In the genomic region with DNA sequence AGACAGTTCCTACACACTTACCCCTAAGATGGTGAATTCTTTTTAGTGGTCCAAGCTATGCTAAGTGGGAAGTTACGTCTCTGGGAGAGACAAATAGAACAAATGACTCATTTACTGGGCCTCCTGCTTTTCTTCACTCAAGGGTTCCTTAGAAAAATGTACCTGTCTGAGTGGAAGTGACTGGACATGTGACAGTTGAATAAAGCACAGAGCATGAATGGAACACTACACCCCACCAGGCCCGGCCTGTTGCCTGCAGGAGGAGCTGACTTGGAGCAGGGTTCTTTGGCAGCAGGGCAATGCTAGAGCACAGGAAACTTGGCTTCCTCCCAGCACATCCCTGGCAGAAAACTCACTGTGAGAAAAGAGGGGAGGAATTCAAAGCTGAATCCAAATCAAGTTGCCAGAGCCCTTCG, we compare ENCODE assay signal across 8 cellular contexts.
DNase-seq lines count a peak whose midpoint lies in the region; ATAC-seq and TF ChIP-seq lines count a peak whose summit lies in the region.
"Had no signal": no experiment of that assay in that cellular context is flagged by ENCODE, and none has a peak within 500 bp of the region (broad histone marks: within the 10 kb centered on the region; RNA-seq: fewer than 3 reads in every experiment).

No MANE protein-coding gene starts in this region.

- peak; percentile 47 for ATAC-seq in lung (ENCODE audit: insufficient read depth, low FRiP score)
- no peak for ATAC-seq in GM18861 (IDR thresholded peaks at IDR 0.05; ENCODE audit: unreplicated experiment)
- ATAC-seq in HG03045 (IDR thresholded peaks at IDR 0.05; ENCODE audit: unreplicated experiment) = no peak

- H3K4me1 ChIP-seq in lung (ENCODE audit: control insufficient read depth in 2 of 2, insufficient read depth in 2 of 2, low read length in 2 of 2) = peaks cover 0 to 3% of the 10 kb centered on the region in 2 donors
- H3K4me1 ChIP-seq in transverse colon = peaks cover 0 to 26% (median 8%) of the 10 kb centered on the region in 4 donors

- H3K9me3 ChIP-seq in lung (ENCODE audit: control insufficient read depth in 2 of 2, insufficient read depth in 1 of 2, low read length in 1 of 2) (no peaks in the 10 kb centered on the region), transverse colon (no peaks in the 10 kb centered on the region)

- TF ChIP-seq CTCF in endothelial cell (IDR thresholded peaks at IDR 0.05; ENCODE audit: unreplicated experiment) (no peak), lung (IDR thresholded peaks at IDR 0.05; ENCODE audit: control extremely low read depth, extremely low read depth) (no peak), transverse colon (IDR thresholded peaks at IDR 0.05) (no peak)

- H3K36me3 ChIP-seq in lung (ENCODE audit: control insufficient read depth in 2 of 2, insufficient read depth in 2 of 2, low read length in 2 of 2) (no peaks in the 10 kb centered on the region), transverse colon (no peaks in the 10 kb centered on the region)

- no peaks in the 10 kb centered on the region for H3K27me3 Mint-ChIP-seq in endothelial cell (ENCODE audit: unreplicated experiment)

- in situ Hi-C loops in transverse colon (cut with MboI; ENCODE audit: low pct_ligation_motif_present in 1 of 4, low pct_unique_long_range_greater_than_20kb in 1 of 4, low sequenced_read_pairs in 3 of 4) = no loop called here

- peak; percentile 74 for TF ChIP-seq EP300 in transverse colon (IDR thresholded peaks at IDR 0.05; ENCODE audit: low read depth)

- H3K27ac Mint-ChIP-seq in endothelial cell (ENCODE audit: unreplicated experiment) = no peak overlapping the region

- peak; percentile 76 to 91 for DNase-seq in NCI-H446 (lab: John Stamatoyannopoulos, UW)
- peak; percentile 10 for DNase-seq in endothelial cell (ENCODE audit: low spot score)
- peak; percentile 52 for DNase-seq in lung (ENCODE audit: low spot score)
- DNase-seq in transverse colon = peak; percentile 44
- DNase-seq in mesenteric fat pad (ENCODE audit: low spot score) = no peak
- DNase-seq: activated CD4-positive, CD25-positive, alpha-beta regulatory T cell had no signal

- peaks cover 6% of the 10 kb centered on the region for H3K4me1 Mint-ChIP-seq in endothelial cell (ENCODE audit: unreplicated experiment)

- H3K27ac ChIP-seq in lung (ENCODE audit: low read depth in 1 of 2, low read length in 1 of 2) (no peak overlapping the region), transverse colon (peak overlapping the region in 2 of 4 donors; percentile 23 to 28)

- intact Hi-C loops in transverse colon (cut with DNase I; ENCODE audit: low total_unique reads) = no loop called here

- H3K27me3 ChIP-seq in lung (ENCODE audit: control insufficient read depth, insufficient read depth) = no peaks in the 10 kb centered on the region
- no peaks in the 10 kb centered on the region for H3K27me3 ChIP-seq in transverse colon

- H3K9me3 Mint-ChIP-seq in endothelial cell (ENCODE audit: unreplicated experiment) = no peaks in the 10 kb centered on the region

- no peaks in the 10 kb centered on the region for H3K36me3 Mint-ChIP-seq in endothelial cell (ENCODE audit: low read depth, unreplicated experiment)

- 31 to 50% methylated on average over 3 of the region's 3 CpGs for WGBS in lung, 2 donors
- WGBS in transverse colon (ENCODE audit: low coverage in 1 of 2), 2 donors = 56 to 70% methylated on average over 2 to 3 of the region's 3 CpGs

- no peak for TF ChIP-seq POLR2A in transverse colon (IDR thresholded peaks at IDR 0.05)

- no peak overlapping the region for H3K4me3 ChIP-seq in lung
- H3K4me3 ChIP-seq in transverse colon = no peak overlapping the region

- H3K4me3 Mint-ChIP-seq in endothelial cell (ENCODE audit: unreplicated experiment) = no peak overlapping the region
